In genomic region chr4:24411299-24411698, GRCh38 we compare ENCODE assay signal across 28 cellular contexts.
"Had no signal": no experiment of that assay in that cellular context is flagged by ENCODE, and none has a peak within 500 bp of the region (broad histone marks: within the 10 kb centered on the region; RNA-seq: fewer than 3 reads in every experiment).

No MANE protein-coding gene starts in this region.

- H3K27ac ChIP-seq: stomach, suprapubic skin, testis, thoracic aorta, thyroid gland, tibial artery, tibial nerve, transverse colon, upper lobe of left lung, upper lobe of right lung, uterus, vagina had no signal

- DNase-seq: stimulated activated CD4-positive, alpha-beta T cell treated with anti-CD3 and anti-CD28 coated beads, Interleukin-2, amount 100 ng/mL, for 48 hours; stimulated activated CD4-positive, alpha-beta T cell treated with anti-CD3 and anti-CD28 coated beads, Interleukin-4, amount 100 ng/mL, for 1 hour; stimulated activated CD4-positive, alpha-beta T cell treated with anti-CD3 and anti-CD28 coated beads, Interleukin-4, amount 100 ng/mL, for 24 hours; stimulated activated CD4-positive, alpha-beta T cell treated with anti-CD3 and anti-CD28 coated beads, Interleukin-4, amount 100 ng/mL, for 4 hours; stimulated activated CD8-positive, alpha-beta memory T cell treated with anti-CD3 and anti-CD28 coated beads, Interleukin-4, amount 100 ng/mL, for 48 hours; stimulated activated naive B cell treated with anti-CD40 and anti-IgM and Interleukin-4, amounts not matched to agents 10 μg/mL and 1 μg/mL and 100 μg/mL, for 72 hours; stimulated activated naive CD4-positive, alpha-beta T cell; stimulated activated naive CD4-positive, alpha-beta T cell treated with Interleukin-2 at 50 U/mL for 16 hours; stimulated activated naive CD8-positive, alpha-beta T cell treated with anti-CD3 and anti-CD28 coated beads, Interleukin-15, amount 100 ng/mL, for 72 hours; stimulated activated naive CD8-positive, alpha-beta T cell treated with anti-CD3 and anti-CD28 coated beads, Interleukin-15, Interleukin-2, amounts not matched to agents 100 U/mL and 50 U/mL, for 24 hours; stomach; substantia nigra; testis; thyroid gland; tibial artery; transverse colon; trophoblast cell; upper lobe of left lung; upper lobe of right lung; uterus had no signal

- H3K36me3 Mint-ChIP-seq: stimulated activated effector memory CD8-positive, alpha-beta T cell treated with anti-CD3 and anti-CD28 coated beads, Interleukin-12 subunit alpha, Interleukin-12 subunit beta, amount 100 ng/mL, for 72 hours; stimulated activated naive B cell treated with anti-CD40 and anti-IgM and Interleukin-4, amounts not matched to agents 10 μg/mL and 1 μg/mL and 100 μg/mL, for 72 hours had no signal

- H3K9me3 ChIP-seq: suprapubic skin, testis, thoracic aorta, thyroid gland, tibial artery, tibial nerve, transverse colon, upper lobe of left lung, upper lobe of right lung, uterus, vagina had no signal

- H3K27me3 ChIP-seq: stomach, suprapubic skin, testis, thyroid gland, tibial artery, tibial nerve, transverse colon, upper lobe of left lung, upper lobe of right lung, uterus, vagina had no signal

- H3K4me1 ChIP-seq: stomach, suprapubic skin, testis, thyroid gland, tibial artery, tibial nerve, transverse colon, upper lobe of left lung, upper lobe of right lung, uterus, vagina had no signal

- H3K36me3 ChIP-seq: stomach, suprapubic skin, thoracic aorta, thyroid gland, tibial artery, tibial nerve, transverse colon, upper lobe of left lung, upper lobe of right lung, uterus, vagina had no signal

- H3K4me3 Mint-ChIP-seq: stimulated activated effector memory CD8-positive, alpha-beta T cell treated with anti-CD3 and anti-CD28 coated beads, Interleukin-12 subunit alpha, Interleukin-12 subunit beta, amount 100 ng/mL, for 72 hours; stimulated activated naive B cell treated with anti-CD40 and anti-IgM and Interleukin-4, amounts not matched to agents 10 μg/mL and 1 μg/mL and 100 μg/mL, for 72 hours; stimulated activated naive CD8-positive, alpha-beta T cell treated with anti-CD3 and anti-CD28 coated beads, Interleukin-15, amount 100 ng/mL, for 72 hours; stimulated activated naive CD8-positive, alpha-beta T cell treated with anti-CD3 and anti-CD28 coated beads, Interleukin-15, Interleukin-2, amounts not matched to agents 100 ng/mL and 50 ng/mL, for 24 hours; type B pancreatic cell had no signal

- H3K4me3 ChIP-seq: stomach, suprapubic skin, testis, thoracic aorta, thyroid gland, tibial artery, tibial nerve, transverse colon, upper lobe of left lung, upper lobe of right lung, uterus, vagina had no signal

- H3K27ac Mint-ChIP-seq: stimulated activated effector memory CD8-positive, alpha-beta T cell treated with anti-CD3 and anti-CD28 coated beads, Interleukin-12 subunit alpha, Interleukin-12 subunit beta, amount 100 ng/mL, for 72 hours; stimulated activated naive B cell treated with anti-CD40 and anti-IgM and Interleukin-4, amounts not matched to agents 10 μg/mL and 1 μg/mL and 100 μg/mL, for 72 hours; stimulated activated naive CD8-positive, alpha-beta T cell treated with anti-CD3 and anti-CD28 coated beads, Interleukin-15, amount 100 ng/mL, for 72 hours; stimulated activated naive CD8-positive, alpha-beta T cell treated with anti-CD3 and anti-CD28 coated beads, Interleukin-15, Interleukin-2, amounts not matched to agents 100 ng/mL and 50 ng/mL, for 24 hours; type B pancreatic cell had no signal

- H3K9me3 Mint-ChIP-seq: stimulated activated effector memory CD8-positive, alpha-beta T cell treated with anti-CD3 and anti-CD28 coated beads, Interleukin-12 subunit alpha, Interleukin-12 subunit beta, amount 100 ng/mL, for 72 hours; stimulated activated naive B cell treated with anti-CD40 and anti-IgM and Interleukin-4, amounts not matched to agents 10 μg/mL and 1 μg/mL and 100 μg/mL, for 72 hours; stimulated activated naive CD8-positive, alpha-beta T cell treated with anti-CD3 and anti-CD28 coated beads, Interleukin-15, amount 100 ng/mL, for 72 hours; stimulated activated naive CD8-positive, alpha-beta T cell treated with anti-CD3 and anti-CD28 coated beads, Interleukin-15, Interleukin-2, amounts not matched to agents 100 ng/mL and 50 ng/mL, for 24 hours; type B pancreatic cell had no signal

- ATAC-seq: stimulated activated effector memory CD8-positive, alpha-beta T cell treated with anti-CD3 and anti-CD28 coated beads, Interleukin-12 subunit alpha, Interleukin-12 subunit beta, amount 100 ng/mL, for 72 hours; stimulated activated naive B cell treated with anti-CD40 and anti-IgM and Interleukin-4, amounts not matched to agents 10 μg/mL and 1 μg/mL and 100 μg/mL, for 72 hours; stimulated activated naive CD8-positive, alpha-beta T cell treated with anti-CD3 and anti-CD28 coated beads, Interleukin-15, amount 100 ng/mL, for 72 hours; stimulated activated naive CD8-positive, alpha-beta T cell treated with anti-CD3 and anti-CD28 coated beads, Interleukin-15, Interleukin-2, amounts not matched to agents 100 U/mL and 50 U/mL, for 24 hours; upper lobe of right lung had no signal

- FAIRE-seq: urothelium cell line had no signal

- H3K4me1 Mint-ChIP-seq: stimulated activated effector memory CD8-positive, alpha-beta T cell treated with anti-CD3 and anti-CD28 coated beads, Interleukin-12 subunit alpha, Interleukin-12 subunit beta, amount 100 ng/mL, for 72 hours; stimulated activated naive B cell treated with anti-CD40 and anti-IgM and Interleukin-4, amounts not matched to agents 10 μg/mL and 1 μg/mL and 100 μg/mL, for 72 hours; stimulated activated naive CD8-positive, alpha-beta T cell treated with anti-CD3 and anti-CD28 coated beads, Interleukin-15, amount 100 ng/mL, for 72 hours had no signal
